8 cellular contexts compared by ENCODE assay signal in genomic region chr2:144357623-144358400, GRCh38.
DNase-seq lines count a peak whose midpoint lies in the region; ATAC-seq and TF ChIP-seq lines count a peak whose summit lies in the region.

No MANE protein-coding gene starts in this region.

- no peaks in the 10 kb centered on the region for H4K20me1 ChIP-seq in SU-DHL-6 (ENCODE audit: low read depth, low read length)

- H3K9ac ChIP-seq in SU-DHL-6 (ENCODE audit: low read length), result 0 out of 2 replicates have a peak overlapping the region, but pooled peaks have one; percentile 8

- H3K4me3 ChIP-seq in SU-DHL-6 (ENCODE audit: insufficient read depth, low read length, poor library complexity, severe bottlenecking) (peak overlapping the region; percentile 37), aorta (ENCODE audit: low read length in 2 of 2) (no peak overlapping the region)

- peak; percentile 81 to 83 for ATAC-seq in natural killer cell treated with Interleukin-12 subunit alpha and Interleukin-12 subunit beta and Interleukin-15 and Interleukin-18, amount 100 ng/mL, for 72 hours
- ATAC-seq in natural killer cell, result no peak
- peak; percentile 79 for ATAC-seq in HG02981 (IDR thresholded peaks at IDR 0.05; ENCODE audit: unreplicated experiment)
- ATAC-seq in Right ventricle myocardium superior (ENCODE audit: poor library complexity), result peak; percentile 67
- peak; percentile 79 for ATAC-seq in aorta (ENCODE audit: low FRiP score)

- no peaks in the 10 kb centered on the region for H3K9me3 ChIP-seq in SU-DHL-6 (ENCODE audit: insufficient read depth, low read length)
- no peaks in the 10 kb centered on the region for H3K9me3 ChIP-seq in aorta (ENCODE audit: control insufficient read depth, low read length)

- H3K4me2 ChIP-seq in SU-DHL-6 (ENCODE audit: low read depth, low read length, poor library complexity, severe bottlenecking), result peak overlapping the region; percentile 65

- H2AFZ ChIP-seq in SU-DHL-6 (ENCODE audit: low read depth, low read length, severe bottlenecking), result peak overlapping the region; percentile 10

- no peaks in the 10 kb centered on the region for H3K9me3 Mint-ChIP-seq in natural killer cell treated with Interleukin-12 subunit alpha and Interleukin-12 subunit beta and Interleukin-15 and Interleukin-18, amount 100 ng/mL, for 72 hours
- H3K9me3 Mint-ChIP-seq in natural killer cell, result no peaks in the 10 kb centered on the region

- no peaks in the 10 kb centered on the region for H3K36me3 Mint-ChIP-seq in natural killer cell treated with Interleukin-12 subunit alpha and Interleukin-12 subunit beta and Interleukin-15 and Interleukin-18, amount 100 ng/mL, for 72 hours
- no peaks in the 10 kb centered on the region for H3K36me3 Mint-ChIP-seq in natural killer cell

- H3K4me1 Mint-ChIP-seq in natural killer cell treated with Interleukin-12 subunit alpha and Interleukin-12 subunit beta and Interleukin-15 and Interleukin-18, amount 100 ng/mL, for 72 hours (ENCODE audit: low read depth in 2 of 2), result peaks cover 47 to 48% of the 10 kb centered on the region in 2 donors
- peaks cover 0 to 5% of the 10 kb centered on the region in 2 donors for H3K4me1 Mint-ChIP-seq in natural killer cell

- intact Hi-C loops in natural killer cell (cut with micrococcal nuclease) (no loop called here), Right ventricle myocardium superior (cut with DNase I) (no loop called here), aorta (cut with DNase I) (loop anchor here in 1 of 2 donors (10.0 kb wide), 1 partner anchor 157 kb away; no protein-coding TSS in a partner anchor)

- peaks cover 12% of the 10 kb centered on the region for H3F3A ChIP-seq in SU-DHL-6 (ENCODE audit: insufficient read depth)

- peaks cover 3 to 6% of the 10 kb centered on the region in 2 donors for H3K4me1 ChIP-seq in aorta (ENCODE audit: control insufficient read depth in 1 of 2, insufficient read depth in 2 of 2, low read length in 2 of 2)

- H3K79me2 ChIP-seq in SU-DHL-6 (ENCODE audit: insufficient read depth, low read length), result no peaks in the 10 kb centered on the region

- peak overlapping the region; percentile 34 for H3K4me3 Mint-ChIP-seq in natural killer cell treated with Interleukin-12 subunit alpha and Interleukin-12 subunit beta and Interleukin-15 and Interleukin-18, amount 100 ng/mL, for 72 hours
- no peak overlapping the region for H3K4me3 Mint-ChIP-seq in natural killer cell

- TF ChIP-seq CTCF in natural killer cell (IDR thresholded peaks at IDR 0.05) (no peak), SU-DHL-6 (IDR thresholded peaks at IDR 0.05; ENCODE audit: insufficient read depth, low read length, poor library complexity, severe bottlenecking) (no peak)

- H3K27me3 ChIP-seq in SU-DHL-6 (ENCODE audit: low read length) (no peaks in the 10 kb centered on the region), aorta (ENCODE audit: control insufficient read depth in 1 of 2, insufficient read depth in 2 of 2, low read length in 1 of 2) (no peaks in the 10 kb centered on the region)

- H3K27me3 Mint-ChIP-seq in natural killer cell treated with Interleukin-12 subunit alpha and Interleukin-12 subunit beta and Interleukin-15 and Interleukin-18, amount 100 ng/mL, for 72 hours, result no peaks in the 10 kb centered on the region
- peaks cover 0 to 7% of the 10 kb centered on the region in 2 donors for H3K27me3 Mint-ChIP-seq in natural killer cell (ENCODE audit: low read depth in 2 of 2)

- H3K9me2 ChIP-seq in SU-DHL-6 (replicated peaks; ENCODE audit: insufficient read depth, low read length), result no peaks in the 10 kb centered on the region

- peak overlapping the region; percentile 91 to 100 for H3K27ac Mint-ChIP-seq in natural killer cell treated with Interleukin-12 subunit alpha and Interleukin-12 subunit beta and Interleukin-15 and Interleukin-18, amount 100 ng/mL, for 72 hours
- H3K27ac Mint-ChIP-seq in natural killer cell, result no peak overlapping the region

- no peaks in the 10 kb centered on the region for H3K36me3 ChIP-seq in SU-DHL-6 (ENCODE audit: low read length)
- no peaks in the 10 kb centered on the region for H3K36me3 ChIP-seq in aorta (ENCODE audit: control insufficient read depth in 1 of 2, insufficient read depth in 2 of 2, low read length in 1 of 2)

- peak; percentile 71 for DNase-seq in natural killer cell treated with Interleukin-12 subunit alpha and Interleukin-12 subunit beta and Interleukin-15 and Interleukin-18, amount 100 ng/mL, for 72 hours (ENCODE audit: low spot score)
- DNase-seq in natural killer cell, result no peak
- DNase-seq in Right ventricle myocardium superior, result no peak
- DNase-seq in aorta, result no peak
- no peak for DNase-seq in iPS-NIHi7 (ENCODE audit: extremely low spot score)
- DNase-seq in activated effector memory CD4-positive, alpha-beta T cell treated with anti-CD3 and anti-CD28 coated beads, Interleukin-2, amount 50 U/mL, for 16 hours, result no peak

- H3K27ac ChIP-seq in SU-DHL-6 (ENCODE audit: low read depth, low read length) (peak overlapping the region; percentile 75), aorta (ENCODE audit: low read depth in 1 of 2, low read length in 2 of 2) (no peak overlapping the region)

- 25 to 27% methylated on average over 4 of the region's 4 CpGs for WGBS in aorta, 2 donors

Comparison
In these comparisons a context has a peak if more than half of its experiments do, and no peak if none do; other contexts are left out.
1. ATAC-seq: peak in natural killer cell treated with Interleukin-12 subunit alpha and Interleukin-12 subunit beta and Interleukin-15 and Interleukin-18, amount 100 ng/mL, for 72 hours (2 of 2), HG02981 (single experiment), Right ventricle myocardium superior (single experiment) and aorta (single experiment); none in natural killer cell (0 of 3).
2. H3K27ac Mint-ChIP-seq: peak in natural killer cell treated with Interleukin-12 subunit alpha and Interleukin-12 subunit beta and Interleukin-15 and Interleukin-18, amount 100 ng/mL, for 72 hours (2 of 2); none in natural killer cell (0 of 2).